Comparison of ENCODE assay signal across 17 cellular contexts in genomic region chr7:133958822-133959221, GRCh38.
DNase-seq lines count a peak whose midpoint lies in the region; ATAC-seq and TF ChIP-seq lines count a peak whose summit lies in the region.
"Had no signal": no experiment of that assay in that cellular context is flagged by ENCODE, and none has a peak within 500 bp of the region (broad histone marks: within the 10 kb centered on the region; RNA-seq: fewer than 3 reads in every experiment).

No MANE protein-coding gene starts in this region.

- H3K27me3 Mint-ChIP-seq in activated T-cell treated with anti-CD3 and anti-CD28 coated beads, Interleukin-2, amount 50 U/mL, for 72 hours (ENCODE audit: low read depth) = no peaks in the 10 kb centered on the region
- no peaks in the 10 kb centered on the region for H3K27me3 Mint-ChIP-seq in endothelial cell (ENCODE audit: unreplicated experiment)
- H3K27me3 Mint-ChIP-seq: CD4-positive, alpha-beta memory T cell had no signal

- H3K36me3 Mint-ChIP-seq in activated T-cell treated with anti-CD3 and anti-CD28 coated beads, Interleukin-2, amount 50 U/mL, for 72 hours (ENCODE audit: insufficient read depth in 2 of 2) = peaks cover 0 to 2% of the 10 kb centered on the region in 2 donors
- H3K36me3 Mint-ChIP-seq in endothelial cell (ENCODE audit: low read depth, unreplicated experiment) = peaks cover 8% of the 10 kb centered on the region
- H3K36me3 Mint-ChIP-seq in stimulated activated effector memory CD8-positive, alpha-beta T cell treated with anti-CD3 and anti-CD28 coated beads, Interleukin-12 subunit alpha, Interleukin-12 subunit beta, amount 100 ng/mL, for 72 hours = no peaks in the 10 kb centered on the region

- ATAC-seq in activated T-cell treated with anti-CD3 and anti-CD28 coated beads, Interleukin-2, amount 50 U/mL, for 72 hours (replicated peaks in 1 of 2) = no peak
- ATAC-seq in stimulated activated effector memory CD8-positive, alpha-beta T cell treated with anti-CD3 and anti-CD28 coated beads, Interleukin-12 subunit alpha, Interleukin-12 subunit beta, amount 100 ng/mL, for 72 hours = no peak
- ATAC-seq: A549, HCT116 had no signal

- DNase-seq in NCI-H1105 treated with DMSO at 0.1 percent for 48 hours (lab: John Stamatoyannopoulos, UW) (peak; percentile 24), NCI-H1105 (lab: John Stamatoyannopoulos, UW) (no peak), endothelial cell (ENCODE audit: low spot score) (no peak), dedifferentiated amniotic fluid mesenchymal stem cell (ENCODE audit: extremely low spot score) (no peak), head of caudate nucleus (no peak)
- DNase-seq in activated T-cell treated with anti-CD3 and anti-CD28 coated beads, Interleukin-2, amount 50 U/mL, for 72 hours = no peak
- DNase-seq in activated T-cell treated with anti-CD3 and anti-CD28 coated beads, Interleukin-2, amount 50 U/mL, for 48 hours = no peak
- DNase-seq in stimulated activated effector memory CD8-positive, alpha-beta T cell treated with anti-CD3 and anti-CD28 coated beads, Interleukin-12 subunit alpha, Interleukin-12 subunit beta, amount 100 ng/mL, for 72 hours (ENCODE audit: low spot score in 2 of 2) = no peak
- DNase-seq: AML-193; CD4-positive, alpha-beta memory T cell; DMS79 treated with DMSO at 0.1 percent for 48 hours; GF-D8; GOT3; H7; HFFc6 had no signal

- intact Hi-C loops in head of caudate nucleus (cut with DNase I) = no loop called here

- TF ChIP-seq CTCF in endothelial cell (IDR thresholded peaks at IDR 0.05; ENCODE audit: unreplicated experiment) = no peak

- H3K27ac Mint-ChIP-seq in activated T-cell treated with anti-CD3 and anti-CD28 coated beads, Interleukin-2, amount 50 U/mL, for 72 hours = peak overlapping the region; percentile 82
- peak overlapping the region; percentile 86 for H3K27ac Mint-ChIP-seq in endothelial cell (ENCODE audit: unreplicated experiment)
- peak overlapping the region; percentile 32 for H3K27ac Mint-ChIP-seq in stimulated activated effector memory CD8-positive, alpha-beta T cell treated with anti-CD3 and anti-CD28 coated beads, Interleukin-12 subunit alpha, Interleukin-12 subunit beta, amount 100 ng/mL, for 72 hours
- H3K27ac Mint-ChIP-seq: HFFc6 had no signal

- no peaks in the 10 kb centered on the region for H3K4me1 Mint-ChIP-seq in activated T-cell treated with anti-CD3 and anti-CD28 coated beads, Interleukin-2, amount 50 U/mL, for 72 hours (ENCODE audit: low read depth)
- H3K4me1 Mint-ChIP-seq in endothelial cell (ENCODE audit: unreplicated experiment) = peaks cover 28% of the 10 kb centered on the region
- no peaks in the 10 kb centered on the region for H3K4me1 Mint-ChIP-seq in stimulated activated effector memory CD8-positive, alpha-beta T cell treated with anti-CD3 and anti-CD28 coated beads, Interleukin-12 subunit alpha, Interleukin-12 subunit beta, amount 100 ng/mL, for 72 hours

- no peaks in the 10 kb centered on the region for H3K9me3 Mint-ChIP-seq in activated T-cell treated with anti-CD3 and anti-CD28 coated beads, Interleukin-2, amount 50 U/mL, for 72 hours
- no peaks in the 10 kb centered on the region for H3K9me3 Mint-ChIP-seq in endothelial cell (ENCODE audit: unreplicated experiment)
- H3K9me3 Mint-ChIP-seq in stimulated activated effector memory CD8-positive, alpha-beta T cell treated with anti-CD3 and anti-CD28 coated beads, Interleukin-12 subunit alpha, Interleukin-12 subunit beta, amount 100 ng/mL, for 72 hours = peaks cover 5% of the 10 kb centered on the region
- H3K9me3 Mint-ChIP-seq: HFFc6 had no signal

- no peak overlapping the region for H3K4me3 Mint-ChIP-seq in activated T-cell treated with anti-CD3 and anti-CD28 coated beads, Interleukin-2, amount 50 U/mL, for 72 hours
- no peak overlapping the region for H3K4me3 Mint-ChIP-seq in endothelial cell (ENCODE audit: unreplicated experiment)
- no peak overlapping the region for H3K4me3 Mint-ChIP-seq in stimulated activated effector memory CD8-positive, alpha-beta T cell treated with anti-CD3 and anti-CD28 coated beads, Interleukin-12 subunit alpha, Interleukin-12 subunit beta, amount 100 ng/mL, for 72 hours
- H3K4me3 Mint-ChIP-seq: CD4-positive, alpha-beta memory T cell; HFFc6 had no signal

Comparison
In these comparisons a context has a peak if more than half of its experiments do, and no peak if none do; other contexts are left out.
1. H3K27ac Mint-ChIP-seq: peak in every context shown above with its lines; median percentile 86 in endothelial cell; 82 in activated T-cell treated with anti-CD3 and anti-CD28 coated beads, Interleukin-2, amount 50 U/mL, for 72 hours; 32 in stimulated activated effector memory CD8-positive, alpha-beta T cell treated with anti-CD3 and anti-CD28 coated beads, Interleukin-12 subunit alpha, Interleukin-12 subunit beta, amount 100 ng/mL, for 72 hours.